ENCODE assay signal across 25 cellular contexts in the genomic region with DNA sequence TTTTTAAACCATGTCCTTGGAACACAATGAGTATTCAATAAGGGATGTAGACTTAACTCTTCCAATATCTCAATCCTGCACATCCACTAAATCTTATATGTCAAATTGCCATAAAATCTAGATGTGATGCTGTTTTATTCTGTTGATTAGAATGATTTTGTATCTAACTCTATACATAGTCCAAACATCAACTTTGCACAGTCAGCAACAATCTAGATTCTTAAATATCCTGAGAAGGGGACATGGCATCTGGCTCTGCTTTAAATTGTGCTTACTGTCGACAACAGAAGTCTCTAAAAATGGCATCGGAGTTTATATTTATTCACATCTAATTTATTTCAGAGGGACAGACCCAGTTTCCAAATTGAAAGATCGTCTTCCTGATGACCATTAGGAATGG.
"Had no signal": no experiment of that assay in that cellular context is flagged by ENCODE, and none has a peak within 500 bp of the region (broad histone marks: within the 10 kb centered on the region; RNA-seq: fewer than 3 reads in every experiment).

No MANE protein-coding gene starts in this region.

- H3K9ac ChIP-seq: SK-N-SH had no signal

- H3K9me3 ChIP-seq: Peyer's patch, SJSA1, SK-N-SH had no signal

- DNase-seq: MV-4-11, NCI-H1092, NCI-H1105, NCI-H1417 treated with DMSO at 0.1 percent for 48 hours, NCI-H1436 treated with DMSO at 0.1 percent for 48 hours, NCI-H1694 treated with DMSO at 0.1 percent for 48 hours, NCI-H187 treated with DMSO at 0.1 percent for 48 hours, NCI-H2029, NCI-H2081, NCI-H345, NCI-H446, NCI-H510A treated with DMSO at 0.1 percent for 48 hours, NCI-H524 treated with DMSO at 0.1 percent for 48 hours, NCI-H748 treated with DMSO at 0.1 percent for 48 hours, NCI-H82, OCI-M1, PC-3, Peyer's patch, Right ventricle myocardium superior, RPMI8226, SHP77 treated with DMSO at 0.1 percent for 48 hours, SK-N-SH, SW 1271, T-helper 1 cell had no signal

- H3K4me2 ChIP-seq: SK-N-SH had no signal

- ATAC-seq: PC-3 had no signal

- H3K4me3 ChIP-seq: Peyer's patch, SJSA1 had no signal

- H3K27me3 ChIP-seq: Peyer's patch, SJSA1 had no signal

- H3K36me3 ChIP-seq: Peyer's patch, SJSA1 had no signal

- H3K27ac ChIP-seq: Peyer's patch, SJSA1 had no signal

- H3K4me1 ChIP-seq: Peyer's patch, SJSA1 had no signal
